Comparison of ENCODE assay signal across 24 cellular contexts in the genomic region with DNA sequence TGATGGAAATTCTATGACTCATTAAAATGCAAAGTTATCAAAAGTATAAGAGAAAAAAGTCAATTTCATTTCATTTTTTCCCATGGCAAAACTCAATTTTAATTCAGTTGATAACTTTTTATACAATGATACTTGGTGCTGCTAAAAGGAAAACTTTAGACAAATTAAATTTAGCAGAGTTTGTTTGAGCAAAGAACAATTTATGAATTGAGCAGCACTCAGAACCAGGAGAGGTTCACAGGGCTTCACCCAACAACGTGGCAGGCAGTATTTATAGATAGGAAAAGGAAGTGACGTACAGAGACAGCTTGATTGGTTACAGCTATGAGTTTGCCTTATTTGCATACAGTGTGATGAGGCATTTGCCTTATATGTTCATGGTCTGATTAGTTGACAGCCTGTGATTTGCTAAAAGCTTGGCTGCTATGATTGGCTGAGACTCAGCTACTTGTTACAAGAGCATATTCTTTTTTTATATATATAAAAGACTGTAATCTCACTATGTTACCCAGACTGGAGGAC.
DNase-seq lines count a peak whose midpoint lies in the region; ATAC-seq, FAIRE-seq and TF ChIP-seq lines count a peak whose summit lies in the region.
"Had no signal": no experiment of that assay in that cellular context is flagged by ENCODE, and none has a peak within 500 bp of the region (broad histone marks: within the 10 kb centered on the region; RNA-seq: fewer than 3 reads in every experiment).

No MANE protein-coding gene starts in this region.

- H3K9me3 ChIP-seq in keratinocyte (ENCODE audit: control insufficient read depth, low read depth, low read length): no peaks in the 10 kb centered on the region
- H3K9me3 ChIP-seq: BE2C had no signal

- TF ChIP-seq CTCF in HFF-Myc (IDR thresholded peaks at IDR 0.05; ENCODE audit: low read depth, low read length, missing control alignments) (no peak), keratinocyte (optimal IDR thresholded peaks at IDR 0.05 in 1 of 3, IDR thresholded peaks at IDR 0.05 in 1 of 3, conservative IDR thresholded peaks at IDR 0.05 in 1 of 3; ENCODE audit: extremely low read depth in 1 of 3, insufficient read depth in 2 of 3, low read length in 3 of 3) (no peak)

- H4K20me1 ChIP-seq in keratinocyte (ENCODE audit: control insufficient read depth, extremely low read depth, insufficient read depth, low read length): no peaks in the 10 kb centered on the region

- ATAC-seq in GM18861 (IDR thresholded peaks at IDR 0.05; ENCODE audit: unreplicated experiment) (no peak), HG02840 (IDR thresholded peaks at IDR 0.05; ENCODE audit: low FRiP score, unreplicated experiment) (no peak)
- ATAC-seq: HCT116 had no signal

- dilution Hi-C loops in keratinocyte (cut with MboI; ENCODE audit: extremely low pct_ligation_motif_present, low sequenced_read_pairs): no loop called here

- H3K4me3 ChIP-seq in HFF-Myc (replicated peaks; ENCODE audit: low read depth, low read length): no peak overlapping the region
- no peak overlapping the region for H3K4me3 ChIP-seq in keratinocyte (ENCODE audit: control insufficient read depth in 2 of 3, extremely low read depth in 1 of 3, insufficient read depth in 2 of 3, low read depth in 1 of 3, low read length in 3 of 3)

- H3K4me2 ChIP-seq in keratinocyte (ENCODE audit: control insufficient read depth, extremely low read depth, insufficient read depth, low read depth, low read length): no peak overlapping the region

- H2AFZ ChIP-seq in keratinocyte (ENCODE audit: control insufficient read depth, low read length): no peak overlapping the region

- H3K9ac ChIP-seq in keratinocyte (ENCODE audit: control insufficient read depth, extremely low read depth, insufficient read depth, low read length): no peak overlapping the region

- no peak overlapping the region for H3K27ac ChIP-seq in keratinocyte (ENCODE audit: control insufficient read depth, insufficient read depth, low read length)
- H3K27ac ChIP-seq: HL-60 had no signal

- peak; percentile 23 for FAIRE-seq in keratinocyte (lab: Jason Lieb, UNC)
- FAIRE-seq: A204.1, GM12892, GM18507 had no signal

- H3K4me1 ChIP-seq in keratinocyte (ENCODE audit: control insufficient read depth, extremely low read depth, insufficient read depth, low read length): peaks cover 1% of the 10 kb centered on the region
- H3K4me1 ChIP-seq: BE2C had no signal

- no peaks in the 10 kb centered on the region for H3K79me2 ChIP-seq in keratinocyte (ENCODE audit: control insufficient read depth, insufficient read depth, low read length)

- no peaks in the 10 kb centered on the region for H3K27me3 ChIP-seq in keratinocyte (ENCODE audit: control insufficient read depth, extremely low read depth, insufficient read depth, low read length)
- H3K27me3 ChIP-seq: BE2C had no signal

- H3K9me1 ChIP-seq in keratinocyte (ENCODE audit: control insufficient read depth, extremely low read depth, insufficient read depth, low read length): no peaks in the 10 kb centered on the region

- DNase-seq in HFF-Myc (ENCODE audit: extremely low read depth, low read depth) (peak; percentile 2), NAMALWA (ENCODE audit: low spot score) (peak; percentile 57), keratinocyte (ENCODE audit: low read depth, low spot score) (no peak), NCI-H1930 (lab: John Stamatoyannopoulos, UW) (no peak)
- DNase-seq in NK-92 treated with Interleukin-12 subunit alpha and Interleukin-12 subunit beta, amount 100 ng/mL, for 24 hours (lab: John Stamatoyannopoulos, UW): no peak
- DNase-seq: ACHN; BE2C; C1 segment of cervical spinal cord; CD4-positive, CD25-positive, alpha-beta regulatory T cell; CD8-positive, alpha-beta memory T cell; COR-L47; DMS 273 treated with DMSO at 0.1 percent for 48 hours; DMS53; DND-41; EL; GOT3; H7 had no signal

- H3K36me3 ChIP-seq in keratinocyte (ENCODE audit: control insufficient read depth in 2 of 2, extremely low read depth in 1 of 2, insufficient read depth in 2 of 2, low read length in 2 of 2): no peaks in the 10 kb centered on the region
- H3K36me3 ChIP-seq: BE2C had no signal

Comparison
In these comparisons a context has a peak if more than half of its experiments do, and no peak if none do; other contexts are left out.
1. DNase-seq: peak in HFF-Myc (single experiment) and NAMALWA (single experiment); none in keratinocyte (single experiment), NCI-H1930 (0 of 2) and NK-92 treated with Interleukin-12 subunit alpha and Interleukin-12 subunit beta, amount 100 ng/mL, for 24 hours (single experiment).